8 cellular contexts compared by ENCODE assay signal in the genomic region with DNA sequence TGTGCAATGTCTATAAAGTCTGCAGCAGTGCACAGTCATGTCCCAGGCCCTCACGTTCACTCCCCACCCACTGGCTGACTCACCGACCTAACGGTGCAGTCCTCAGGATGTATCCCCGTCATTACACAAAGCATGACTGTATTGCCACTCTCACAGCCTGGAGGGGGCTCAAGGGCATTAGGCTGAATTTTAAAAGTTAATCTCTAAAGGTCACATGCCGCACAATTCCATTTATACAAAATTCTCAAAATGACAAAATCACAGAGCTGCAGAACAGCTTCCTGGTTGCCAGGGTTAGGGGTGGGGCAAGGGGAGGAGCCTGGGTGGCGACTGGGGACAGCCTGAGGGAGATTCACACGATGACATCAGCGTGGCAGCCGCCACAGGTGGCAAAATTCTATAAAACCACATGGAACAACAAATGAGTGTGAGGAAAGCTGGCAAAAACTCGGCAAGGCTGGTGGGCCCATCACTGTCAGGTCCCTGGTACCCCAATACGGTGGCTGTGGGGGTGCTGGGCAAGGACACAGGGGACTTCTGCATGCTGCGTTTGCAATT.
DNase-seq lines count a peak whose midpoint lies in the region; ATAC-seq and TF ChIP-seq lines count a peak whose summit lies in the region.

No MANE protein-coding gene starts in this region.

- H3K4me1 ChIP-seq in neutrophil (ENCODE audit: control insufficient read depth in 1 of 2, insufficient read depth in 1 of 2, low read depth in 1 of 2, low read length in 1 of 2), result no peaks in the 10 kb centered on the region
- H3K4me1 ChIP-seq in upper lobe of left lung, result no peaks in the 10 kb centered on the region

- H3K27ac ChIP-seq in coronary artery (no peak overlapping the region), neutrophil (peak overlapping the region; percentile 32), upper lobe of left lung (no peak overlapping the region)

- DNase-seq in activated gamma-delta T cell treated with Interleukin-2 at 50 U/mL for 16 hours, result peak; percentile 38
- no peak for DNase-seq in activated gamma-delta T cell (lab: John Stamatoyannopoulos, UW)
- peak; percentile 45 to 54 for DNase-seq in activated CD4-positive, alpha-beta T cell treated with anti-CD3 and anti-CD28 coated beads for 24 hours (ENCODE audit: low read depth in 2 of 2)
- DNase-seq in coronary artery (ENCODE audit: low spot score), result peak; percentile 55
- DNase-seq in upper lobe of left lung, result peak in 1 of 2 donors; percentile 57
- DNase-seq in H7, result no peak

- TF ChIP-seq CTCF in coronary artery (IDR thresholded peaks at IDR 0.05) (no peak), neutrophil (IDR thresholded peaks at IDR 0.05) (no peak), upper lobe of left lung (IDR thresholded peaks at IDR 0.05) (no peak)

- H3K9me3 ChIP-seq in neutrophil, result no peaks in the 10 kb centered on the region
- no peaks in the 10 kb centered on the region for H3K9me3 ChIP-seq in upper lobe of left lung

- TF ChIP-seq EP300 in upper lobe of left lung (IDR thresholded peaks at IDR 0.05), result no peak

- peaks cover 25% of the 10 kb centered on the region for H3K27me3 ChIP-seq in neutrophil
- H3K27me3 ChIP-seq in upper lobe of left lung, result no peaks in the 10 kb centered on the region
- H3K27me3 ChIP-seq in H7 (ENCODE audit: control insufficient read depth, insufficient read depth, low read length), result no peaks in the 10 kb centered on the region

- H3K36me3 ChIP-seq in neutrophil (no peaks in the 10 kb centered on the region), upper lobe of left lung (no peaks in the 10 kb centered on the region), H7 (replicated peaks; ENCODE audit: control insufficient read depth, insufficient read depth, low read length) (no peaks in the 10 kb centered on the region)

- no peak for TF ChIP-seq POLR2A in upper lobe of left lung (IDR thresholded peaks at IDR 0.05)

- peak; percentile 61 to 86 for ATAC-seq in upper lobe of left lung (ENCODE audit: low FRiP score in 2 of 2)
- ATAC-seq in HG02642 (IDR thresholded peaks at IDR 0.05; ENCODE audit: poor library complexity, unreplicated experiment), result no peak

- no peak overlapping the region for H3K4me3 ChIP-seq in coronary artery
- H3K4me3 ChIP-seq in neutrophil (ENCODE audit: low read depth in 1 of 2, low read length in 1 of 2), result peak overlapping the region in 1 of 2 experiments; percentile 23
- no peak overlapping the region for H3K4me3 ChIP-seq in upper lobe of left lung
- no peak overlapping the region for H3K4me3 ChIP-seq in H7 (ENCODE audit: insufficient read depth, low read depth, low read length)

- WGBS in upper lobe of left lung, 2 donors, result 62% methylated on average over 12 of the region's 12 CpGs

Comparison
In these comparisons a context has a peak if more than half of its experiments do, and no peak if none do; other contexts are left out.
1. DNase-seq: peak in activated gamma-delta T cell treated with Interleukin-2 at 50 U/mL for 16 hours (single experiment), activated CD4-positive, alpha-beta T cell treated with anti-CD3 and anti-CD28 coated beads for 24 hours (2 of 2) and coronary artery (single experiment); none in activated gamma-delta T cell (single experiment) and H7 (single experiment).